14 cellular contexts compared by ENCODE assay signal in genomic region chr5:542693-543311, GRCh38. TPM values are rescaled to one million over a fixed set of nuclear protein-coding genes. Genes with fewer than 3 reads are reported as not detected.
DNase-seq lines count a peak whose midpoint lies in the region; ATAC-seq and TF ChIP-seq lines count a peak whose summit lies in the region.
"Had no signal": no experiment of that assay in that cellular context is flagged by ENCODE, and none has a peak within 500 bp of the region (broad histone marks: within the 10 kb centered on the region; RNA-seq: fewer than 3 reads in every experiment).

No MANE protein-coding gene starts in this region.

- in situ Hi-C loops in IMR-90 (cut with MboI; ENCODE audit: low sequenced_read_pairs), result no loop called here

- POLR2A ChIA-PET in IMR-90 (lab: Charles Lee; ENCODE audit: unreplicated experiment), result no interaction called here

- H3K4ac ChIP-seq in IMR-90 (ENCODE audit: low read depth, low read length), result no peak overlapping the region

- no peak overlapping the region for H3K23ac ChIP-seq in IMR-90 (ENCODE audit: low read depth, low read length)

- DNase-seq in IMR-90, result no peak
- peak; percentile 9 for DNase-seq in glutamatergic neuron
- peak; percentile 57 for DNase-seq in natural killer cell treated with Interleukin-12 subunit alpha and Interleukin-12 subunit beta and Interleukin-15 and Interleukin-18, amount 100 ng/mL, for 72 hours (ENCODE audit: low spot score)
- DNase-seq in epidermal melanocyte (ENCODE audit: insufficient read length, low spot score), result no peak
- DNase-seq in ureter (ENCODE audit: low spot score), result no peak
- no peak for DNase-seq in SHP77 treated with DMSO at 0.1 percent for 48 hours (lab: John Stamatoyannopoulos, UW)
- DNase-seq: activated CD4-positive, alpha-beta T cell treated with anti-CD3 and anti-CD28 coated beads for 4 hours; DND-41; esophagus squamous epithelium; NCI-H1436; NCI-H226; SHP77 had no signal

- H3K27me3 Mint-ChIP-seq in glutamatergic neuron (ENCODE audit: unreplicated experiment), result peaks cover 3% of the 10 kb centered on the region
- peaks cover 7 to 8% of the 10 kb centered on the region in 2 donors for H3K27me3 Mint-ChIP-seq in natural killer cell treated with Interleukin-12 subunit alpha and Interleukin-12 subunit beta and Interleukin-15 and Interleukin-18, amount 100 ng/mL, for 72 hours

- no peak overlapping the region for H3K56ac ChIP-seq in IMR-90 (ENCODE audit: extremely low read depth, insufficient read depth, low read length)

- dilution Hi-C loops in IMR-90 (cut with HindIII; ENCODE audit: low sequenced_read_pairs, unreplicated experiment), result no loop called here

- CTCF ChIA-PET in IMR-90 (lab: Yijun Ruan, JAX), result no interaction called here

- H2BK15ac ChIP-seq in IMR-90 (ENCODE audit: low read depth, low read length), result no peak overlapping the region

- H3K27ac Mint-ChIP-seq in glutamatergic neuron (ENCODE audit: unreplicated experiment), result no peak overlapping the region
- H3K27ac Mint-ChIP-seq in natural killer cell treated with Interleukin-12 subunit alpha and Interleukin-12 subunit beta and Interleukin-15 and Interleukin-18, amount 100 ng/mL, for 72 hours, result peak overlapping the region; percentile 31 to 39

- no peak for TF ChIP-seq POLR2A in IMR-90 (IDR thresholded peaks at IDR 0.05; ENCODE audit: low read depth, low read length)

- no peak overlapping the region for H2BK20ac ChIP-seq in IMR-90 (ENCODE audit: low read depth, low read length)

- no peaks in the 10 kb centered on the region for H3K4me1 Mint-ChIP-seq in glutamatergic neuron (ENCODE audit: low read depth, unreplicated experiment)
- H3K4me1 Mint-ChIP-seq in natural killer cell treated with Interleukin-12 subunit alpha and Interleukin-12 subunit beta and Interleukin-15 and Interleukin-18, amount 100 ng/mL, for 72 hours (ENCODE audit: low read depth in 2 of 2), result peaks cover 4 to 9% of the 10 kb centered on the region in 2 donors

- H3K27ac ChIP-seq in BLaER1 treated with 17β-estradiol and CSF1 and Interleukin-3, amounts not matched to agents 10 nM and 100 nM, result peak overlapping the region in 5 of 11 experiments; percentile 75 to 84 (median 81); a peak in 10 of 22 replicates
- no peak overlapping the region for H3K27ac ChIP-seq in IMR-90 (ENCODE audit: insufficient read depth, low read length)
- H3K27ac ChIP-seq: esophagus squamous epithelium had no signal

- H3K14ac ChIP-seq in IMR-90 (replicated peaks; ENCODE audit: low read depth, low read length), result no peak overlapping the region

- TF ChIP-seq RAD21 in IMR-90 (IDR thresholded peaks at IDR 0.05; ENCODE audit: low read length), result no peak

- peaks cover 0 to 89% (median 0%) of the 10 kb centered on the region in 11 experiments; a peak in 9 of 22 replicates for H4K20me1 ChIP-seq in BLaER1 treated with 17β-estradiol and CSF1 and Interleukin-3, amounts not matched to agents 10 nM and 100 nM
- no peaks in the 10 kb centered on the region for H4K20me1 ChIP-seq in IMR-90 (ENCODE audit: insufficient read depth, low read length)

- no peaks in the 10 kb centered on the region for H3K9me1 ChIP-seq in IMR-90 (ENCODE audit: insufficient read depth, low read length)

- no peak overlapping the region for H3K18ac ChIP-seq in IMR-90 (ENCODE audit: low read depth, low read length)

- H3K4me2 ChIP-seq in BLaER1 treated with 17β-estradiol and CSF1 and Interleukin-3, amounts not matched to agents 10 nM and 100 nM, result peak overlapping the region; percentile 83 to 95 (median 88)
- no peak overlapping the region for H3K4me2 ChIP-seq in IMR-90 (ENCODE audit: low read depth, low read length)

- H3K27me3 ChIP-seq in BLaER1 treated with 17β-estradiol and CSF1 and Interleukin-3, amounts not matched to agents 10 nM and 100 nM, result peaks cover 0 to 91% (median 0%) of the 10 kb centered on the region in 11 experiments; a peak in 10 of 22 replicates
- peaks cover 31% of the 10 kb centered on the region for H3K27me3 ChIP-seq in IMR-90 (ENCODE audit: control insufficient read depth, insufficient read depth, low read length)

- no TSS peak for BruUV-seq in IMR-90 (replicated peaks; lab: Mats Ljungman, UMichigan)

- H3K36me3 ChIP-seq in BLaER1 treated with 17β-estradiol and CSF1 and Interleukin-3, amounts not matched to agents 10 nM and 100 nM, result no peaks in the 10 kb centered on the region
- H3K36me3 ChIP-seq in IMR-90 (ENCODE audit: control insufficient read depth, insufficient read depth, low read length), result no peaks in the 10 kb centered on the region
- H3K36me3 ChIP-seq: esophagus squamous epithelium had no signal

- H4K8ac ChIP-seq in IMR-90 (ENCODE audit: low read depth in 2 of 2, low read length in 2 of 2), result no peak overlapping the region

- no peak overlapping the region for H4K91ac ChIP-seq in IMR-90 (ENCODE audit: insufficient read depth, low read depth, low read length)

- peaks cover 8% of the 10 kb centered on the region for H3K9me3 Mint-ChIP-seq in glutamatergic neuron (ENCODE audit: unreplicated experiment)
- H3K9me3 Mint-ChIP-seq in natural killer cell treated with Interleukin-12 subunit alpha and Interleukin-12 subunit beta and Interleukin-15 and Interleukin-18, amount 100 ng/mL, for 72 hours, result no peaks in the 10 kb centered on the region
- H3K9me3 Mint-ChIP-seq: activated T-helper 2 cell treated with anti-CD3 and anti-CD28 coated beads, Interferon-gamma antibody, Interleukin-2, Interleukin-4, amounts not matched to agents 10 μg/mL and 5 μg/mL and 100 μg/mL, durations not matched to agents 14 hours and 24 hours and 36 hours had no signal

- no peak overlapping the region for H2AK9ac ChIP-seq in IMR-90 (replicated peaks; ENCODE audit: low read depth, low read length, poor library complexity)

- no peak overlapping the region for H3K4me3 Mint-ChIP-seq in glutamatergic neuron (ENCODE audit: unreplicated experiment)
- H3K4me3 Mint-ChIP-seq in natural killer cell treated with Interleukin-12 subunit alpha and Interleukin-12 subunit beta and Interleukin-15 and Interleukin-18, amount 100 ng/mL, for 72 hours, result peak overlapping the region; percentile 53

- H3K36me3 Mint-ChIP-seq in glutamatergic neuron (ENCODE audit: unreplicated experiment), result no peaks in the 10 kb centered on the region
- no peaks in the 10 kb centered on the region for H3K36me3 Mint-ChIP-seq in natural killer cell treated with Interleukin-12 subunit alpha and Interleukin-12 subunit beta and Interleukin-15 and Interleukin-18, amount 100 ng/mL, for 72 hours

- H2AK5ac ChIP-seq in IMR-90 (ENCODE audit: low read depth, low read length), result no peak overlapping the region

- WGBS in IMR-90 (ENCODE audit: extremely low coverage in 2 of 2, insufficient read length in 1 of 2), 2 experiments, result 78% methylated on average over 11 of the region's 26 CpGs; no CpG with 5 or more reads in 1 of the 2 experiments

- H4K5ac ChIP-seq in IMR-90 (ENCODE audit: low read depth, low read length), result no peak overlapping the region

- H2BK5ac ChIP-seq in IMR-90 (ENCODE audit: low read depth, low read length, poor library complexity, severe bottlenecking), result no peak overlapping the region

- peak overlapping the region in 1 of 11 experiments; percentile 68; a peak in 1 of 22 replicates for H3K9ac ChIP-seq in BLaER1 treated with 17β-estradiol and CSF1 and Interleukin-3, amounts not matched to agents 10 nM and 100 nM
- no peak overlapping the region for H3K9ac ChIP-seq in IMR-90 (ENCODE audit: low read depth, low read length)

- intact Hi-C loops in IMR-90 (cut with micrococcal nuclease), result no loop called here

- peaks cover 23 to 31% (median 29%) of the 10 kb centered on the region in 10 experiments for H3K4me1 ChIP-seq in BLaER1 treated with 17β-estradiol and CSF1 and Interleukin-3, amounts not matched to agents 10 nM and 100 nM
- H3K4me1 ChIP-seq in IMR-90 (ENCODE audit: control insufficient read depth, insufficient read depth, low read length), result no peaks in the 10 kb centered on the region; the same call in 1 of the 2 replicates

- peaks cover 0 to 8% (median 0%) of the 10 kb centered on the region in 11 experiments; a peak in 4 of 22 replicates for H3K9me3 ChIP-seq in BLaER1 treated with 17β-estradiol and CSF1 and Interleukin-3, amounts not matched to agents 10 nM and 100 nM (replicated peaks in 1 of 11)
- peaks cover 2% of the 10 kb centered on the region; the same call in 1 of the 2 replicates for H3K9me3 ChIP-seq in IMR-90 (ENCODE audit: control insufficient read depth, insufficient read depth, low read length)
- H3K9me3 ChIP-seq: esophagus squamous epithelium had no signal

- H2BK120ac ChIP-seq in IMR-90 (ENCODE audit: low read depth, low read length), result no peak overlapping the region

- ATAC-seq in IMR-90 (ENCODE audit: low read depth), result no peak
- no peak for ATAC-seq in natural killer cell treated with Interleukin-12 subunit alpha and Interleukin-12 subunit beta and Interleukin-15 and Interleukin-18, amount 100 ng/mL, for 72 hours

- TF ChIP-seq CTCF in IMR-90 (conservative IDR thresholded peaks at IDR 0.05; ENCODE audit: low read depth, low read length), result no peak
- no peak for TF ChIP-seq CTCF in glutamatergic neuron (IDR thresholded peaks at IDR 0.05; ENCODE audit: partially characterized antibody, unreplicated experiment)

- peak overlapping the region; percentile 51 for H2AFZ ChIP-seq in IMR-90 (replicated peaks; ENCODE audit: low read length, poor library complexity)

- no peak overlapping the region for H3K4me3 ChIP-seq in BLaER1 treated with 17β-estradiol and CSF1 and Interleukin-3, amounts not matched to agents 10 nM and 100 nM
- no peak overlapping the region for H3K4me3 ChIP-seq in IMR-90 (ENCODE audit: insufficient read depth, low read depth, low read length)
- H3K4me3 ChIP-seq: esophagus squamous epithelium had no signal

- no peaks in the 10 kb centered on the region for H3K79me1 ChIP-seq in IMR-90 (ENCODE audit: low read depth in 1 of 2, low read length in 2 of 2)

TF ChIP-seq in IMR-90, 13 proteins besides CTCF, POLR2A, EP300 and RAD21:
- TF ChIP-seq RFX5 (IDR thresholded peaks at IDR 0.05; ENCODE audit: low read depth, low read length), result no peak
- no peak for TF ChIP-seq RCOR1 (IDR thresholded peaks at IDR 0.05; ENCODE audit: insufficient replicate concordance, low read length)
- no peak for TF ChIP-seq BHLHE40 (IDR thresholded peaks at IDR 0.05; ENCODE audit: low read depth, low read length)
- TF ChIP-seq MAFK (IDR thresholded peaks at IDR 0.05; ENCODE audit: low read depth, low read length), result no peak
- TF ChIP-seq SMC3 (IDR thresholded peaks at IDR 0.05; ENCODE audit: low read depth, low read length), result no peak
- TF ChIP-seq CHD1 (IDR thresholded peaks at IDR 0.05; ENCODE audit: low read depth, low read length), result no peak
- TF ChIP-seq CEBPB (IDR thresholded peaks at IDR 0.05; ENCODE audit: low read depth, low read length), result no peak
- TF ChIP-seq MXI1 (IDR thresholded peaks at IDR 0.05; ENCODE audit: borderline replicate concordance, low read depth, low read length), result no peak

RNA-seq across cellular contexts. Expression of gene SLC9A3, which starts 18.6 kb away (rescaled TPM):
- total RNA-seq in IMR-90 (2012; rRNA removed) (0.56 and 0.72 TPM in 2 replicates), glutamatergic neuron (ENCODE audit: unreplicated experiment) (1.1 TPM), ureter (1.1 TPM)
- polyA plus RNA-seq in IMR-90 (2012; rRNA removed), result 1.3 and 1.5 TPM in 2 replicates
- 1.0 and 1.8 TPM in 2 replicates for polyA plus RNA-seq in IMR-90 (2012; cell fraction: cytosol; rRNA removed)
- polyA plus RNA-seq in IMR-90 (2012; cell fraction: nucleus; rRNA removed; ENCODE audit: low replicate concordance), result 2.0 and 2.3 TPM in 2 replicates
- 1 to 10 TPM in 1 of 2 donors, under 1 TPM in 1; 0.21 to 1.1 TPM for total RNA-seq in natural killer cell treated with Interleukin-12 subunit alpha and Interleukin-12 subunit beta and Interleukin-15 and Interleukin-18, amount 100 ng/mL, for 72 hours

Comparison
In these comparisons a context has a peak if more than half of its experiments do, and no peak if none do; other contexts are left out.
1. DNase-seq: peak in glutamatergic neuron (single experiment) and natural killer cell treated with Interleukin-12 subunit alpha and Interleukin-12 subunit beta and Interleukin-15 and Interleukin-18, amount 100 ng/mL, for 72 hours (single experiment); none in IMR-90 (single experiment), epidermal melanocyte (single experiment), ureter (single experiment) and SHP77 treated with DMSO at 0.1 percent for 48 hours (single experiment).